Comparison of ENCODE assay signal across 10 cellular contexts in the genomic region with DNA sequence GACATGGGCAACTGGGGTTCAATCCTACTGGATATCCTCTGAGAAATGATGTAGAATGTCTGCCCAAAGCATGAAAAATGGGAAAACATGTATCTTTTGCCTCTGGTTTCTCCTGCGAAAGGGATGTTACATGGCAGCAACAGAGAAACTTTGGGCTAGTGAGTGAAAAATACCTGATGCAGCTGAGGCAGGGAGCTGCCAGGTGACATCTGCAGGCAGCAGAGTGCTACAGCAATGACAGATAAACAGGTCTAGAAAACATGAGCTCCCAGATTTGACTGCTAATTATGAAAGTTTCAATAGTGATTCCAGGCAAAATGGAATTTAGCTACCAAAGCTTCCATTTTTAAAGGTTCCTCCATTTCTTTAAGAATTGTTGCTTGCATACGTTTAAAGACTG. TPM values are rescaled to one million over a fixed set of nuclear protein-coding genes. Genes with fewer than 3 reads are reported as not detected.
DNase-seq lines count a peak whose midpoint lies in the region; ATAC-seq and TF ChIP-seq lines count a peak whose summit lies in the region.
"Had no signal": no experiment of that assay in that cellular context is flagged by ENCODE, and none has a peak within 500 bp of the region (broad histone marks: within the 10 kb centered on the region; RNA-seq: fewer than 3 reads in every experiment).

No MANE protein-coding gene starts in this region.

- no peaks in the 10 kb centered on the region for H3K4me1 ChIP-seq in lung (ENCODE audit: control insufficient read depth in 2 of 2, insufficient read depth in 2 of 2, low read length in 2 of 2)

- no peaks in the 10 kb centered on the region for H3K36me3 ChIP-seq in lung (ENCODE audit: control insufficient read depth in 2 of 2, insufficient read depth in 2 of 2, low read length in 2 of 2)
- H3K36me3 ChIP-seq: ovary had no signal

- H3K9me3 Mint-ChIP-seq in HFFc6, result no peaks in the 10 kb centered on the region

- peak; percentile 65 for TF ChIP-seq CTCF in HFFc6 (IDR thresholded peaks at IDR 0.05)
- peak; percentile 99 for TF ChIP-seq CTCF in VCaP (conservative IDR thresholded peaks at IDR 0.05)
- peak; percentile 8 for TF ChIP-seq CTCF in lung (IDR thresholded peaks at IDR 0.05; ENCODE audit: control extremely low read depth, extremely low read depth)
- no peak for TF ChIP-seq CTCF in omental fat pad (IDR thresholded peaks at IDR 0.05)

- peaks cover 35% of the 10 kb centered on the region for H3K4me1 Mint-ChIP-seq in HFFc6 (ENCODE audit: low read depth)

- H3K27me3 Mint-ChIP-seq in HFFc6 (ENCODE audit: insufficient read depth), result peaks cover 2% of the 10 kb centered on the region; the same call in 1 of the 2 replicates

- H3K27ac ChIP-seq in VCaP, result peak overlapping the region; percentile 1; the same call in 1 of the 2 replicates
- no peak overlapping the region for H3K27ac ChIP-seq in lung (ENCODE audit: low read depth in 1 of 2, low read length in 1 of 2)
- H3K27ac ChIP-seq: dorsolateral prefrontal cortex, ovary had no signal

- no peaks in the 10 kb centered on the region for H3K9me3 ChIP-seq in lung (ENCODE audit: control insufficient read depth in 2 of 2, insufficient read depth in 1 of 2, low read length in 1 of 2)
- H3K9me3 ChIP-seq: ovary had no signal

- H3K27me3 ChIP-seq in lung (ENCODE audit: control insufficient read depth, insufficient read depth), result no peaks in the 10 kb centered on the region
- H3K27me3 ChIP-seq: ovary had no signal

- no peak overlapping the region for H3K4me3 ChIP-seq in lung
- H3K4me3 ChIP-seq: dorsolateral prefrontal cortex, ovary had no signal

- DNase-seq in D341Med (ENCODE audit: low spot score) (peak; percentile 47), HFFc6 (no peak), lung (ENCODE audit: low spot score) (no peak), omental fat pad (ENCODE audit: low spot score) (no peak), germinal center (ENCODE audit: low spot score) (no peak)
- DNase-seq in activated T-cell treated with anti-CD3 and anti-CD28 coated beads, Interleukin-2, amount 50 U/mL, for 48 hours, result no peak
- DNase-seq: dorsolateral prefrontal cortex, ovary had no signal

- no peak overlapping the region for H3K27ac Mint-ChIP-seq in HFFc6

- no peaks in the 10 kb centered on the region for H3K36me3 Mint-ChIP-seq in HFFc6 (ENCODE audit: low read depth)

- ATAC-seq in lung (ENCODE audit: insufficient read depth, low FRiP score) (no peak), HG02763 (IDR thresholded peaks at IDR 0.05; ENCODE audit: unreplicated experiment) (no peak), omental fat pad (ENCODE audit: low FRiP score) (no peak)

- 81 to 86% methylated on average over 2 of the region's 2 CpGs for WGBS in lung, 2 donors

- H3K4me3 Mint-ChIP-seq in HFFc6, result no peak overlapping the region

RNA-seq across cellular contexts. Expression of gene CXCL1, which starts 4.8 kb away (rescaled TPM):
- total RNA-seq in HFFc6 (2021; fragmentation: NEBNext Ultra II Directional; extraction: Animal tissue kit (Norgen Biotek cat#: 25700)), result 1 to 10 TPM in 5 of 6 experiments, under 1 TPM in 1; 0.71 to 5.0 (median 4.3) TPM
- 10 to 100 TPM; 49.4 to 51.7 TPM for total RNA-seq in lung
- polyA plus RNA-seq in lung, result 100 to 1,000 TPM in 1 of 2 donors, 10 to 100 TPM in 1; 43.5 to 445 TPM
- 100 to 1,000 TPM in 1 of 4 donors, 10 to 100 TPM in 1, 1 to 10 TPM in 2; 2.7 to 114 (median 12.9) TPM for total RNA-seq in omental fat pad

RNA-seq across cellular contexts. Expression of gene PF4V1, which starts 11.3 kb away (rescaled TPM):
- total RNA-seq in HFFc6 (2021; fragmentation: NEBNext Ultra II Directional; extraction: Animal tissue kit (Norgen Biotek cat#: 25700)), result not detected
- total RNA-seq in lung, result not detected
- polyA plus RNA-seq in lung, result under 1 TPM in 1 of 2 donors, not detected in 1; 0.38 TPM
- total RNA-seq in omental fat pad, result not detected
- total RNA-seq: dorsolateral prefrontal cortex, ovary had no signal
- polyA plus RNA-seq: ovary had no signal

RNA-seq across cellular contexts. Expression of gene CXCL6, which starts 27.9 kb away (rescaled TPM):
- total RNA-seq in HFFc6 (2021; fragmentation: NEBNext Ultra II Directional; extraction: Animal tissue kit (Norgen Biotek cat#: 25700)), result under 1 TPM in 2 of 6 experiments, not detected in 4; 0.12 to 0.24 TPM
- total RNA-seq in lung (1 to 10 TPM; 6.2 to 6.5 TPM), omental fat pad (10 to 100 TPM in 1 of 4 donors, 1 to 10 TPM in 2, not detected in 1; 1.8 to 15.8 (median 3.1) TPM)
- polyA plus RNA-seq in lung, result 10 to 100 TPM in 1 of 2 donors, 1 to 10 TPM in 1; 4.2 to 21.5 TPM

Comparison
In these comparisons a context has a peak if more than half of its experiments do, and no peak if none do; other contexts are left out.
1. CTCF ChIP-seq: peak in HFFc6 (single experiment), VCaP (single experiment) and lung (single experiment); none in omental fat pad (0 of 3).